In genomic region chr17:74736423-74737298, GRCh38 we compare ENCODE assay signal across 8 cellular contexts.
DNase-seq lines count a peak whose midpoint lies in the region; ATAC-seq and TF ChIP-seq lines count a peak whose summit lies in the region.

Gene RAB37, plus strand, starts transcription at chr17:74737256. Its CDS starts 17 bp downstream, at chr17:74737273.

- no peak within 1 kb of the TSS; the same call in 1 of the 2 replicates for H3K4me3 ChIP-seq in AG04449 (ENCODE audit: low read depth, low read length)
- H3K4me3 ChIP-seq in iPS-18c (ENCODE audit: insufficient read depth, low read depth, low read length) = peak within 1 kb of the TSS; percentile 68

- H3K9me3 ChIP-seq in iPS-18c (ENCODE audit: control insufficient read depth, insufficient read depth, low read length) = no peaks in the 10 kb centered on the region

- peak; percentile 42 for ATAC-seq in GM19025 (IDR thresholded peaks at IDR 0.05; ENCODE audit: low read depth, unreplicated experiment)
- no peak for ATAC-seq in GM18505 (IDR thresholded peaks at IDR 0.05; ENCODE audit: unreplicated experiment)

- H3K4me3 Mint-ChIP-seq in activated naive CD4-positive, alpha-beta T cell treated with anti-CD3 and anti-CD28 coated beads, Interleukin-2, amount 50 U/mL, for 24 hours = peak within 1 kb of the TSS; percentile 88

- CTCF ChIA-PET in AG04449 (lab: Yijun Ruan, JAX) = interaction anchor here (1.3 to 4.4 kb wide), 7 partner anchors 9 to 128 kb away, joined by 4 to 44 read pairs (median 6); partner anchors contain the start of gene NHERF1

- no peaks in the 10 kb centered on the region for H3K27me3 Mint-ChIP-seq in activated naive CD4-positive, alpha-beta T cell treated with anti-CD3 and anti-CD28 coated beads, Interleukin-2, amount 50 U/mL, for 24 hours

- no peaks in the 10 kb centered on the region for H3K36me3 Mint-ChIP-seq in activated naive CD4-positive, alpha-beta T cell treated with anti-CD3 and anti-CD28 coated beads, Interleukin-2, amount 50 U/mL, for 24 hours

- H3K9me3 Mint-ChIP-seq in activated naive CD4-positive, alpha-beta T cell treated with anti-CD3 and anti-CD28 coated beads, Interleukin-2, amount 50 U/mL, for 24 hours = no peaks in the 10 kb centered on the region

- TF ChIP-seq POLR2A in GM18505 (IDR thresholded peaks at IDR 0.05; ENCODE audit: borderline replicate concordance, extremely low read depth, insufficient read depth, insufficient read length) = no peak

- DNase-seq in AG04449 (ENCODE audit: low read depth, low spot score) (no peak), NOMO-1 treated with dmso at 0.1 percent for 144 hours (lab: John Stamatoyannopoulos, UW; ENCODE audit: unreplicated experiment) (peak; percentile 98), globus pallidus (ENCODE audit: low spot score) (no peak)
- DNase-seq in stimulated activated CD8-positive, alpha-beta memory T cell treated with anti-CD3 and anti-CD28 coated beads, Interleukin-4, amount 100 ng/mL, for 48 hours = peak; percentile 59

- peak within 1 kb of the TSS; percentile 46 for H3K27ac Mint-ChIP-seq in activated naive CD4-positive, alpha-beta T cell treated with anti-CD3 and anti-CD28 coated beads, Interleukin-2, amount 50 U/mL, for 24 hours

- POLR2A ChIA-PET in AG04449 (lab: Yijun Ruan, JAX) = no interaction called here

- peak; percentile 18 for TF ChIP-seq CTCF in AG04449 (IDR thresholded peaks at IDR 0.05; ENCODE audit: insufficient read depth, low read length, missing control alignments)

- peaks cover 53% of the 10 kb centered on the region for H3K4me1 Mint-ChIP-seq in activated naive CD4-positive, alpha-beta T cell treated with anti-CD3 and anti-CD28 coated beads, Interleukin-2, amount 50 U/mL, for 24 hours

Comparison
In these comparisons a context has a peak if more than half of its experiments do, and no peak if none do; other contexts are left out.
1. DNase-seq: peak in NOMO-1 treated with dmso at 0.1 percent for 144 hours (single experiment) and stimulated activated CD8-positive, alpha-beta memory T cell treated with anti-CD3 and anti-CD28 coated beads, Interleukin-4, amount 100 ng/mL, for 48 hours (single experiment); none in AG04449 (single experiment) and globus pallidus (single experiment).